ENCODE assay signal across 15 cellular contexts in genomic region chr4:163110442-163110841, GRCh38. TPM values are rescaled to one million over a fixed set of nuclear protein-coding genes. Genes with fewer than 3 reads are reported as not detected.
A peak's percentile ranks its signal among the peaks of the same experiment; 100 is the strongest.
DNase-seq lines count a peak whose midpoint lies in the region; ATAC-seq and TF ChIP-seq lines count a peak whose summit lies in the region.
"Had no signal": no experiment of that assay in that cellular context is flagged by ENCODE, and none has a peak within 500 bp of the region (broad histone marks: within the 10 kb centered on the region; RNA-seq: fewer than 3 reads in every experiment).

No MANE protein-coding gene starts in this region.

- no peaks in the 10 kb centered on the region for H3K4me1 ChIP-seq in CD4-positive, CD25-positive, alpha-beta regulatory T cell (ENCODE audit: control insufficient read depth, insufficient read depth, low read length, poor library complexity, severe bottlenecking)
- H3K4me1 ChIP-seq: gastrocnemius medialis, SJSA1, stomach had no signal

- peak overlapping the region in 2 of 3 donors; percentile 63 to 75 for H3K27ac Mint-ChIP-seq in CD4-positive, CD25-positive, alpha-beta regulatory T cell

- no peaks in the 10 kb centered on the region for H3K27me3 ChIP-seq in CD4-positive, CD25-positive, alpha-beta regulatory T cell (ENCODE audit: control insufficient read depth, insufficient read depth, low read length)
- H3K27me3 ChIP-seq: brain microvascular endothelial cell, gastrocnemius medialis, SJSA1, stomach had no signal

- H3K4me1 Mint-ChIP-seq in CD4-positive, CD25-positive, alpha-beta regulatory T cell, result peaks cover 7 to 32% (median 15%) of the 10 kb centered on the region in 4 donors

- in situ Hi-C loops in GM13976 (cut with MboI; ENCODE audit: low sequenced_read_pairs, unreplicated experiment), result loop anchor here (25.0 kb wide), 1 partner anchor 227 kb away; the partner anchor contains the start of genes NPY1R and NPY5R
- in situ Hi-C loops in ACHN (cut with HindIII; ENCODE audit: low pct_ligation_motif_present, low pct_unique_long_range_greater_than_20kb, low sequenced_read_pairs), result no loop called here

- H3K9me3 ChIP-seq in CD4-positive, CD25-positive, alpha-beta regulatory T cell (ENCODE audit: control insufficient read depth in 2 of 2, low read length in 2 of 2), result no peaks in the 10 kb centered on the region
- H3K9me3 ChIP-seq: gastrocnemius medialis, SJSA1, stomach had no signal

- no peaks in the 10 kb centered on the region for H3K9me3 Mint-ChIP-seq in CD4-positive, CD25-positive, alpha-beta regulatory T cell
- H3K9me3 Mint-ChIP-seq: IgD-negative memory B cell had no signal

- no peaks in the 10 kb centered on the region for H3K27me3 Mint-ChIP-seq in CD4-positive, CD25-positive, alpha-beta regulatory T cell
- H3K27me3 Mint-ChIP-seq: IgD-negative memory B cell had no signal

- no peak overlapping the region for H3K4me3 Mint-ChIP-seq in CD4-positive, CD25-positive, alpha-beta regulatory T cell

- H3K36me3 ChIP-seq in CD4-positive, CD25-positive, alpha-beta regulatory T cell (ENCODE audit: control insufficient read depth, insufficient read depth, low read length), result no peaks in the 10 kb centered on the region
- H3K36me3 ChIP-seq: brain microvascular endothelial cell, gastrocnemius medialis, SJSA1 had no signal

- peak in 1 of 3 donors; percentile 10 for DNase-seq in CD4-positive, CD25-positive, alpha-beta regulatory T cell
- DNase-seq in GM13976 (ENCODE audit: low spot score), result no peak
- no peak for DNase-seq in ACHN
- DNase-seq in activated naive CD4-positive, alpha-beta T cell (lab: John Stamatoyannopoulos, UW), result no peak
- DNase-seq in activated CD4-positive, alpha-beta T cell treated with anti-CD3 and anti-CD28 coated beads for 48 hours, result no peak
- DNase-seq: brain microvascular endothelial cell; effector memory CD4-positive, alpha-beta T cell; gastrocnemius medialis; stimulated activated CD4-positive, alpha-beta T cell treated with anti-CD3 and anti-CD28 coated beads, Interleukin-4, amount 100 ng/mL, for 4 hours; stomach had no signal

- peaks cover 19% of the 10 kb centered on the region for H3K36me3 Mint-ChIP-seq in CD4-positive, CD25-positive, alpha-beta regulatory T cell

- no peak overlapping the region for H3K4me3 ChIP-seq in CD4-positive, CD25-positive, alpha-beta regulatory T cell (ENCODE audit: low read depth, low read length)
- H3K4me3 ChIP-seq: gastrocnemius medialis, SJSA1, stomach had no signal

- no peak for ATAC-seq in CD4-positive, CD25-positive, alpha-beta regulatory T cell (ENCODE audit: low read depth in 2 of 2)
- ATAC-seq in GM18909 (IDR thresholded peaks at IDR 0.05; ENCODE audit: poor library complexity, unreplicated experiment) (peak; percentile 66), GM21786 (IDR thresholded peaks at IDR 0.05; ENCODE audit: unreplicated experiment) (peak; percentile 38), HG03342 (IDR thresholded peaks at IDR 0.05; ENCODE audit: unreplicated experiment) (peak; percentile 62)
- ATAC-seq: gastrocnemius medialis had no signal

- TF ChIP-seq CTCF in GM13976 (IDR thresholded peaks at IDR 0.05; ENCODE audit: borderline replicate concordance, control extremely low read depth, extremely low read depth, insufficient read depth, missing control alignments), result no peak

- H3K27ac ChIP-seq in CD4-positive, CD25-positive, alpha-beta regulatory T cell (ENCODE audit: insufficient read depth, low read length, poor library complexity, severe bottlenecking), result no peak overlapping the region
- H3K27ac ChIP-seq: brain microvascular endothelial cell, gastrocnemius medialis, SJSA1, stomach had no signal

RNA-seq across cellular contexts. Expression of gene NAF1, which starts 56.2 kb away (rescaled TPM):
- 55.2 TPM for total RNA-seq in CD4-positive, CD25-positive, alpha-beta regulatory T cell
- 1 to 10 TPM; 2.1 to 5.3 (median 2.5) TPM for polyA plus RNA-seq in CD4-positive, CD25-positive, alpha-beta regulatory T cell

Comparison
In these comparisons a context has a peak if more than half of its experiments do, and no peak if none do; other contexts are left out.
1. ATAC-seq: peak in GM18909 (single experiment), GM21786 (single experiment) and HG03342 (single experiment); none in CD4-positive, CD25-positive, alpha-beta regulatory T cell (0 of 2).